Comparison of ENCODE assay signal across 10 cellular contexts in the genomic region with DNA sequence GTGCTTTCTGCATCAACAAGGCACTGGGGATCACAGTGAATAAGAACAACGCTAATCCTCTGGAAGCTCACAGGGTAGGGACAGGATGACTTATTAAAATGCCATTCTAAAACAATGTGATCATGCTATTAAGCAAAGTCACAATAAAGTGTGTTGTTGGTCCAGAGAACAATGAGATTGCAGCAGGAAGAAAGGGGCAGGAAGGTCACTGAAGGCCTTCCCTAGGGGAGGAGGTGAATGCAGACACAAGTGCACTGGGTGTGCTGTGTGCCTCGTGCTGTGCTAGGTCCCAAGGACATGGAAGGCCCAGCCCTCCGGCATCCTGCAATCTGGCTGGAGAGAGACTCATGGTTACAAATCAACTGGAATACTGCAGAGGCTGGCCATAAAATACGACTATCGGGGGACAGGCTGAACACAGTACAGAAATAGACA. TPM values are rescaled to one million over a fixed set of nuclear protein-coding genes. Genes with fewer than 3 reads are reported as not detected.
DNase-seq lines count a peak whose midpoint lies in the region; ATAC-seq and TF ChIP-seq lines count a peak whose summit lies in the region.
"Had no signal": no experiment of that assay in that cellular context is flagged by ENCODE, and none has a peak within 500 bp of the region (broad histone marks: within the 10 kb centered on the region; RNA-seq: fewer than 3 reads in every experiment).

No MANE protein-coding gene starts in this region.

- CTCF ChIA-PET in Caco-2 (lab: Charles Lee), result interaction anchor here (1.0 to 1.5 kb wide), 3 partner anchors 10 to 61 kb away, joined by 5 to 8 read pairs (median 6); no protein-coding TSS in a partner anchor

- H3K9me3 Mint-ChIP-seq in Caco-2 (ENCODE audit: unreplicated experiment), result no peaks in the 10 kb centered on the region
- H3K9me3 Mint-ChIP-seq: natural killer cell treated with Interleukin-12 subunit alpha and Interleukin-12 subunit beta and Interleukin-15 and Interleukin-18, amount 100 ng/mL, for 72 hours had no signal

- H3K36me3 Mint-ChIP-seq in Caco-2 (ENCODE audit: insufficient read depth, unreplicated experiment), result no peaks in the 10 kb centered on the region
- H3K36me3 Mint-ChIP-seq: natural killer cell treated with Interleukin-12 subunit alpha and Interleukin-12 subunit beta and Interleukin-15 and Interleukin-18, amount 100 ng/mL, for 72 hours had no signal

- H3K9ac ChIP-seq in skeletal muscle tissue (ENCODE audit: low read depth in 1 of 3, low read length in 3 of 3), result peak overlapping the region in 1 of 3 donors; percentile 52

- H3K27me3 ChIP-seq in Caco-2 (replicated peaks; ENCODE audit: control insufficient read depth, insufficient read depth, low read length), result no peaks in the 10 kb centered on the region
- H3K27me3 ChIP-seq in skeletal muscle tissue (ENCODE audit: control insufficient read depth in 3 of 3, insufficient read depth in 3 of 3, low read length in 3 of 3), result no peaks in the 10 kb centered on the region
- H3K27me3 ChIP-seq in gastrocnemius medialis, result no peaks in the 10 kb centered on the region

- in situ Hi-C loops in gastrocnemius medialis (cut with MboI; ENCODE audit: low sequenced_read_pairs in 4 of 4), result no loop called here

- TF ChIP-seq CTCF in Caco-2 (IDR thresholded peaks at IDR 0.05; ENCODE audit: insufficient read depth in 1 of 2, low read depth in 1 of 2, low read length in 1 of 2, severe bottlenecking in 1 of 2, unreplicated experiment in 1 of 2) (no peak), gastrocnemius medialis (IDR thresholded peaks at IDR 0.05 in 4 of 5, conservative IDR thresholded peaks at IDR 0.05 in 1 of 5) (no peak)

- intact Hi-C loops in Caco-2 (cut with micrococcal nuclease; ENCODE audit: unreplicated experiment), result loop anchor here (5.0 kb wide), 1 partner anchor 57 kb away; a partner anchor contains a TSS
- intact Hi-C loops in posterior vena cava (cut with DNase I), result no loop called here
- intact Hi-C loops in gastrocnemius medialis (cut with DNase I; ENCODE audit: low total_unique reads), result loop anchor here (5.0 kb wide), 1 partner anchor 557 kb away; no protein-coding TSS in a partner anchor

- H3K9me3 ChIP-seq in Caco-2, result no peaks in the 10 kb centered on the region
- H3K9me3 ChIP-seq in skeletal muscle tissue (ENCODE audit: control insufficient read depth in 3 of 3, low read length in 3 of 3), result no peaks in the 10 kb centered on the region
- no peaks in the 10 kb centered on the region for H3K9me3 ChIP-seq in gastrocnemius medialis

- DNase-seq in Caco-2 (no peak), cerebellar cortex (ENCODE audit: low spot score) (peak; percentile 23), kidney tubule cell (ENCODE audit: low spot score) (peak; percentile 34), posterior vena cava (ENCODE audit: low spot score) (no peak), gastrocnemius medialis (no peak), HK-2 (ENCODE audit: unreplicated experiment) (no peak)
- DNase-seq: T-helper 9 cell had no signal

- H3K27ac ChIP-seq in skeletal muscle tissue (ENCODE audit: low read depth, low read length), result peak overlapping the region; percentile 80
- H3K27ac ChIP-seq in gastrocnemius medialis, result peak overlapping the region in 2 of 4 donors; percentile 46 to 62

- peaks cover 6% of the 10 kb centered on the region for H3K4me1 Mint-ChIP-seq in Caco-2 (ENCODE audit: low read depth, unreplicated experiment)

- ATAC-seq in HG03457 (IDR thresholded peaks at IDR 0.05; ENCODE audit: unreplicated experiment) (no peak), gastrocnemius medialis (no peak)
- ATAC-seq: natural killer cell treated with Interleukin-12 subunit alpha and Interleukin-12 subunit beta and Interleukin-15 and Interleukin-18, amount 100 ng/mL, for 72 hours had no signal

- POLR2A ChIA-PET in Caco-2 (lab: Charles Lee), result interaction anchor here (0.7 kb wide), 1 partner anchor 12 kb away, joined by 3 read pairs; no protein-coding TSS in a partner anchor

- H3K4me3 Mint-ChIP-seq in Caco-2 (ENCODE audit: unreplicated experiment), result no peak overlapping the region
- H3K4me3 Mint-ChIP-seq: natural killer cell treated with Interleukin-12 subunit alpha and Interleukin-12 subunit beta and Interleukin-15 and Interleukin-18, amount 100 ng/mL, for 72 hours had no signal

- no peaks in the 10 kb centered on the region for H3K27me3 Mint-ChIP-seq in Caco-2 (ENCODE audit: insufficient read depth, unreplicated experiment)
- H3K27me3 Mint-ChIP-seq: natural killer cell treated with Interleukin-12 subunit alpha and Interleukin-12 subunit beta and Interleukin-15 and Interleukin-18, amount 100 ng/mL, for 72 hours had no signal

- H3K4me3 ChIP-seq in Caco-2 (ENCODE audit: low read depth, low read length) (no peak overlapping the region), skeletal muscle tissue (ENCODE audit: low read length in 3 of 3) (peak overlapping the region in 1 of 3 donors; percentile 23), gastrocnemius medialis (no peak overlapping the region)

- H3K36me3 ChIP-seq in Caco-2 (ENCODE audit: control insufficient read depth, insufficient read depth, low read length) (no peaks in the 10 kb centered on the region; the same call in 1 of the 2 replicates), skeletal muscle tissue (ENCODE audit: control insufficient read depth in 3 of 3, insufficient read depth in 3 of 3, low read length in 3 of 3) (no peaks in the 10 kb centered on the region), gastrocnemius medialis (no peaks in the 10 kb centered on the region)

- H3K4me1 ChIP-seq in Caco-2 (peaks cover 16% of the 10 kb centered on the region), skeletal muscle tissue (ENCODE audit: control insufficient read depth in 3 of 3, insufficient read depth in 3 of 3, low read length in 3 of 3) (peaks cover 26 to 41% (median 31%) of the 10 kb centered on the region in 3 donors), gastrocnemius medialis (peaks cover 31 to 42% of the 10 kb centered on the region in 2 donors)

- BruUV-seq in Caco-2 (replicated peaks; lab: Mats Ljungman, UMichigan), result no TSS peak

- TF ChIP-seq POLR2A in gastrocnemius medialis (IDR thresholded peaks at IDR 0.05), result no peak

- peak overlapping the region; percentile 76 for H3K27ac Mint-ChIP-seq in Caco-2 (ENCODE audit: unreplicated experiment)
- H3K27ac Mint-ChIP-seq: natural killer cell treated with Interleukin-12 subunit alpha and Interleukin-12 subunit beta and Interleukin-15 and Interleukin-18, amount 100 ng/mL, for 72 hours had no signal

RNA-seq across cellular contexts. Expression of a gene that starts 55.7 kb away (rescaled TPM):
- total RNA-seq in Caco-2 (2022), result 52.8 and 56.3 TPM in 2 replicates
- 10.4 TPM for total RNA-seq in skeletal muscle tissue
- 10 to 100 TPM; 16.3 to 23.9 TPM for total RNA-seq in posterior vena cava
- total RNA-seq in gastrocnemius medialis, result 10 to 100 TPM in 3 of 4 donors, 1 to 10 TPM in 1; 8.4 to 20.1 (median 12.2) TPM

RNA-seq across cellular contexts. Expression of a gene that starts 56.3 kb away (rescaled TPM):
- total RNA-seq in Caco-2 (2022), result 14.0 and 15.4 TPM in 2 replicates
- total RNA-seq in skeletal muscle tissue, result 27.7 TPM
- total RNA-seq in posterior vena cava, result 10 to 100 TPM; 13.3 to 13.6 TPM
- total RNA-seq in gastrocnemius medialis, result 10 to 100 TPM; 13.6 to 24.0 (median 15.8) TPM

Comparison
In these comparisons a context has a peak if more than half of its experiments do, and no peak if none do; other contexts are left out.
1. DNase-seq: peak in cerebellar cortex (single experiment) and kidney tubule cell (single experiment); none in Caco-2 (0 of 2), posterior vena cava (single experiment), gastrocnemius medialis (0 of 2) and HK-2 (single experiment).
2. intact Hi-C loops: an anchor here in Caco-2 (5.0 kb wide) and gastrocnemius medialis (5.0 kb wide); none called in posterior vena cava.